5 cellular contexts compared by ENCODE assay signal in the genomic region with DNA sequence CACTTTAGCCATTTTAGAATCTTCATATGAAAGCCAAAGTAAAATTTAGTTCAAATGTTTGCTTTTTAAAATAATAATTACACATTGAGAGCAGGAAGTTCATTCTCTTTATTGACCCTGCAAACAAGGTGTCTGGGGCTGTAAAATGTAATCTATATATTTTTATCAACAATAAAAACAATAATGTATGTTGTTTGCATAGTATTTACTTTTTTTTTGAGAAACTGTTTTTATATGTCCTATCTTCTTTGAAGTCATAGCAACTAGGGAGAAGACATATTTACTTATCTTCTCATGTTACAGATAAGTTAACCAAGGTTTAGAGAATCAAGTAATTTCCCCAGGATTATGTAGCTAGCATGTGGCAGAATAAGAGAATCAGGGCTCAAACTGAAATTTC. TPM values are rescaled to one million over a fixed set of nuclear protein-coding genes. Genes with fewer than 3 reads are reported as not detected.
"Had no signal": no experiment of that assay in that cellular context is flagged by ENCODE, and none has a peak within 500 bp of the region (broad histone marks: within the 10 kb centered on the region; RNA-seq: fewer than 3 reads in every experiment).

No MANE protein-coding gene starts in this region.

RNA-seq across cellular contexts. Expression of a gene that starts 37.6 kb away (rescaled TPM):
- total RNA-seq: activated CD4-positive, alpha-beta memory T cell treated with anti-CD3 and anti-CD28 coated beads, Interleukin-2, amount 10 ng/mL, durations not matched to agents 7 days and 5 days; activated CD8-positive, alpha-beta memory T cell treated with anti-CD3 and anti-CD28 coated beads, Interleukin-2, amount 10 ng/mL, durations not matched to agents 7 days and 5 days; aorta; chondrocyte; Right ventricle myocardium superior had no signal
